ENCODE assay signal across 1 cellular context in the genomic region with DNA sequence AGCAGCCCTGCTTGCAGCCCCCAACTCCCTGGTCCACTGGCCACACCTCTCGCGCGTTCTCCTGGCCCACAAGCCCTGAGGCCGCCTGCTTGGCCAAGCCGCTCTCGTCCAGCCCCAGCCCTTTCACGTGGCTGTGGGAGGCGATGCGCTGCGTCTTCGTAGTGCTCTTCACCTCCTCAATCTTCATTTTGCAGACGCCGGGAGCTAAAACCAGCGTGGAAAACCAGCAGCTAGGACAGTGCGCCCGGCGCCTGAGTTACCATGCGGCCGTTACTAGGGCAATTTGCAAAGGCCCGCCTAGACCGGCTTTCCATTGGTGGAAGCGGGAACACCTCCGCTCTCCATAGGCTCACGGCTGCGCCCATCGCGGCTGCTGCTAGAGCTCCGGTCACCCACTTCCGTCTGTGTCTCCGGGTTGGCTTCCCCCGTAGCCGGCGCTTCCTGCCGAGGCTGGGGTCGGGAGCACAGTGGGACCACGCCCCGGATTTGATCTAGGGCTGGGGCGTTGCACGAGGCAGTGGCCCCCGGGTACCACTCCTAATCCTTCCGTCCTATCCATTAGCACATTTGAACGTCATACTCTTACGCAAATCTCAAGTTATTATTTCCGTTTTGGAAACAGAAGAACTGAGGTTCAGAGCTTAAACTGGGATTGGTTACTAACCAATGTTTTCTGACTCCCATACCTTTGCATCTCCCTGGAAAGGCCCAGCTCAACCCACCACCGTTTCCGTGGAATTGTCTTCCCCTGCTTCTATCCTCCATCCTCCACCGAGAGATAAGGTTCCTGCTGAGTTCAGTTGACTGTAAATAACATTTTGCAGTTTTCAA.
TF ChIP-seq lines count a peak whose summit lies in the region.

A gene (minus strand): TSS at position 275 of the 831 bp plus-strand sequence. CDS start 88 bp downstream, at position 187.

TF ChIP-seq in HepG2, 621 proteins besides CTCF, POLR2A, EP300 and RAD21 (continued from another document and continues in another):
- TF ChIP-seq, protein P1, sequence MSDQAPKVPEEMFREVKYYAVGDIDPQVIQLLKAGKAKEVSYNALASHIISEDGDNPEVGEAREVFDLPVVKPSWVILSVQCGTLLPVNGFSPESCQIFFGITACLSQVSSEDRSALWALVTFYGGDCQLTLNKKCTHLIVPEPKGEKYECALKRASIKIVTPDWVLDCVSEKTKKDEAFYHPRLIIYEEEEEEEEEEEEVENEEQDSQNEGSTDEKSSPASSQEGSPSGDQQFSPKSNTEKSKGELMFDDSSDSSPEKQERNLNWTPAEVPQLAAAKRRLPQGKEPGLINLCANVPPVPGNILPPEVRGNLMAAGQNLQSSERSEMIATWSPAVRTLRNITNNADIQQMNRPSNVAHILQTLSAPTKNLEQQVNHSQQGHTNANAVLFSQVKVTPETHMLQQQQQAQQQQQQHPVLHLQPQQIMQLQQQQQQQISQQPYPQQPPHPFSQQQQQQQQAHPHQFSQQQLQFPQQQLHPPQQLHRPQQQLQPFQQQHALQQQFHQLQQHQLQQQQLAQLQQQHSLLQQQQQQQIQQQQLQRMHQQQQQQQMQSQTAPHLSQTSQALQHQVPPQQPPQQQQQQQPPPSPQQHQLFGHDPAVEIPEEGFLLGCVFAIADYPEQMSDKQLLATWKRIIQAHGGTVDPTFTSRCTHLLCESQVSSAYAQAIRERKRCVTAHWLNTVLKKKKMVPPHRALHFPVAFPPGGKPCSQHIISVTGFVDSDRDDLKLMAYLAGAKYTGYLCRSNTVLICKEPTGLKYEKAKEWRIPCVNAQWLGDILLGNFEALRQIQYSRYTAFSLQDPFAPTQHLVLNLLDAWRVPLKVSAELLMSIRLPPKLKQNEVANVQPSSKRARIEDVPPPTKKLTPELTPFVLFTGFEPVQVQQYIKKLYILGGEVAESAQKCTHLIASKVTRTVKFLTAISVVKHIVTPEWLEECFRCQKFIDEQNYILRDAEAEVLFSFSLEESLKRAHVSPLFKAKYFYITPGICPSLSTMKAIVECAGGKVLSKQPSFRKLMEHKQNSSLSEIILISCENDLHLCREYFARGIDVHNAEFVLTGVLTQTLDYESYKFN (CRISPR knock-in tag; conservative IDR thresholded peaks at IDR 0.05): 0 out of 2 replicates have a peak, but pooled peaks have one; percentile 42
- TF ChIP-seq, protein P2, sequence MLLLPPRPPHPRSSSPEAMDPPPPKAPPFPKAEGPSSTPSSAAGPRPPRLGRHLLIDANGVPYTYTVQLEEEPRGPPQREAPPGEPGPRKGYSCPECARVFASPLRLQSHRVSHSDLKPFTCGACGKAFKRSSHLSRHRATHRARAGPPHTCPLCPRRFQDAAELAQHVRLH (CRISPR knock-in tag; IDR thresholded peaks at IDR 0.05; ENCODE audit: borderline replicate concordance, low read depth): peak; percentile 72; the same call in 1 of the 2 replicates
- TF ChIP-seq ZNF264 (CRISPR knock-in tag; IDR thresholded peaks at IDR 0.05) (peak; percentile 60; the same call in 1 of the 2 replicates), SOX13 (IDR thresholded peaks at IDR 0.05) (no peak), SOX13 (CRISPR knock-in tag; conservative IDR thresholded peaks at IDR 0.05 in 1 of 2, IDR thresholded peaks at IDR 0.05 in 1 of 2) (peak in 1 of 2 experiments; percentile 39; a peak in 1 of 4 replicates), ZNF225 (CRISPR knock-in tag; IDR thresholded peaks at IDR 0.05) (no peak), PCBP1 (IDR thresholded peaks at IDR 0.05; ENCODE audit: borderline replicate concordance, low read depth, low read length) (peak; percentile 76; the same call in 1 of the 2 replicates), BRD4 (CRISPR knock-in tag; IDR thresholded peaks at IDR 0.05) (peak; percentile 62; the same call in 1 of the 2 replicates), ZNF660 (CRISPR knock-in tag; IDR thresholded peaks at IDR 0.05; ENCODE audit: borderline replicate concordance, low read depth) (no peak), ZNF546 (CRISPR knock-in tag; conservative IDR thresholded peaks at IDR 0.05) (no peak), ZNF24 (IDR thresholded peaks at IDR 0.05) (peak; percentile 8; the same call in 1 of the 2 replicates), PLRG1 (conservative IDR thresholded peaks at IDR 0.05) (no peak), PPARG (CRISPR knock-in tag; conservative IDR thresholded peaks at IDR 0.05) (no peak; the same call in none of the 2 replicates), ZNF296 (CRISPR knock-in tag; conservative IDR thresholded peaks at IDR 0.05) (no peak), ZMAT3 (CRISPR knock-in tag; conservative IDR thresholded peaks at IDR 0.05) (peak; percentile 69), ZSCAN9 (CRISPR knock-in tag; IDR thresholded peaks at IDR 0.05; ENCODE audit: borderline replicate concordance) (no peak), TAF1 (CRISPR knock-in tag; IDR thresholded peaks at IDR 0.05) (peak; percentile 81), ZBTB20 (CRISPR knock-in tag; IDR thresholded peaks at IDR 0.05; ENCODE audit: borderline replicate concordance, low read depth) (0 out of 2 replicates have a peak, but pooled peaks have one; percentile 48), ZNF121 (CRISPR knock-in tag; IDR thresholded peaks at IDR 0.05) (no peak), KDM2A (CRISPR knock-in tag; IDR thresholded peaks at IDR 0.05; ENCODE audit: borderline replicate concordance, low read depth) (peak; percentile 97), ZNF354B (CRISPR knock-in tag; IDR thresholded peaks at IDR 0.05) (0 out of 2 replicates have a peak, but pooled peaks have one; percentile 31), FOXJ3 (CRISPR knock-in tag; IDR thresholded peaks at IDR 0.05; ENCODE audit: borderline replicate concordance) (peak; percentile 60; the same call in 1 of the 2 replicates), FOSL2 (CRISPR knock-in tag; IDR thresholded peaks at IDR 0.05) (peak; percentile 51), ASH2L (IDR thresholded peaks at IDR 0.05; ENCODE audit: insufficient read length, low read depth, low read length) (peak; percentile 89), NFYC (CRISPR knock-in tag; IDR thresholded peaks at IDR 0.05) (peak; percentile 98), ZNF567 (CRISPR knock-in tag; IDR thresholded peaks at IDR 0.05; ENCODE audit: borderline replicate concordance) (peak; percentile 6; the same call in 1 of the 2 replicates), PHF8 (CRISPR knock-in tag; IDR thresholded peaks at IDR 0.05) (peak; percentile 95), ZFP36 (IDR thresholded peaks at IDR 0.05; ENCODE audit: borderline replicate concordance, low read depth, low read length, partially characterized antibody) (no peak), SP5 (CRISPR knock-in tag; IDR thresholded peaks at IDR 0.05; ENCODE audit: borderline replicate concordance, low read depth) (peak; percentile 83), ZNF605 (CRISPR knock-in tag; IDR thresholded peaks at IDR 0.05) (peak; percentile 67; the same call in 1 of the 2 replicates), CBX2 (IDR thresholded peaks at IDR 0.05; ENCODE audit: low read depth, low read length) (no peak), CBX2 (CRISPR knock-in tag; IDR thresholded peaks at IDR 0.05; ENCODE audit: low read depth) (no peak)
- TF ChIP-seq, protein P3, sequence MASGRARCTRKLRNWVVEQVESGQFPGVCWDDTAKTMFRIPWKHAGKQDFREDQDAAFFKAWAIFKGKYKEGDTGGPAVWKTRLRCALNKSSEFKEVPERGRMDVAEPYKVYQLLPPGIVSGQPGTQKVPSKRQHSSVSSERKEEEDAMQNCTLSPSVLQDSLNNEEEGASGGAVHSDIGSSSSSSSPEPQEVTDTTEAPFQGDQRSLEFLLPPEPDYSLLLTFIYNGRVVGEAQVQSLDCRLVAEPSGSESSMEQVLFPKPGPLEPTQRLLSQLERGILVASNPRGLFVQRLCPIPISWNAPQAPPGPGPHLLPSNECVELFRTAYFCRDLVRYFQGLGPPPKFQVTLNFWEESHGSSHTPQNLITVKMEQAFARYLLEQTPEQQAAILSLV (CRISPR knock-in tag; IDR thresholded peaks at IDR 0.05; ENCODE audit: borderline replicate concordance): peak; percentile 66; the same call in 1 of the 2 replicates
- TF ChIP-seq, protein P4, sequence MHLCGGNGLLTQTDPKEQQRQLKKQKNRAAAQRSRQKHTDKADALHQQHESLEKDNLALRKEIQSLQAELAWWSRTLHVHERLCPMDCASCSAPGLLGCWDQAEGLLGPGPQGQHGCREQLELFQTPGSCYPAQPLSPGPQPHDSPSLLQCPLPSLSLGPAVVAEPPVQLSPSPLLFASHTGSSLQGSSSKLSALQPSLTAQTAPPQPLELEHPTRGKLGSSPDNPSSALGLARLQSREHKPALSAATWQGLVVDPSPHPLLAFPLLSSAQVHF (CRISPR knock-in tag; IDR thresholded peaks at IDR 0.05): no peak
- TF ChIP-seq, protein P5, sequence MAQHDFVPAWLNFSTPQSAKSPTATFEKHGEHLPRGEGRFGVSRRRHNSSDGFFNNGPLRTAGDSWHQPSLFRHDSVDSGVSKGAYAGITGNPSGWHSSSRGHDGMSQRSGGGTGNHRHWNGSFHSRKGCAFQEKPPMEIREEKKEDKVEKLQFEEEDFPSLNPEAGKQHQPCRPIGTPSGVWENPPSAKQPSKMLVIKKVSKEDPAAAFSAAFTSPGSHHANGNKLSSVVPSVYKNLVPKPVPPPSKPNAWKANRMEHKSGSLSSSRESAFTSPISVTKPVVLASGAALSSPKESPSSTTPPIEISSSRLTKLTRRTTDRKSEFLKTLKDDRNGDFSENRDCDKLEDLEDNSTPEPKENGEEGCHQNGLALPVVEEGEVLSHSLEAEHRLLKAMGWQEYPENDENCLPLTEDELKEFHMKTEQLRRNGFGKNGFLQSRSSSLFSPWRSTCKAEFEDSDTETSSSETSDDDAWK (CRISPR knock-in tag; IDR thresholded peaks at IDR 0.05): no peak
- TF ChIP-seq, protein P6, sequence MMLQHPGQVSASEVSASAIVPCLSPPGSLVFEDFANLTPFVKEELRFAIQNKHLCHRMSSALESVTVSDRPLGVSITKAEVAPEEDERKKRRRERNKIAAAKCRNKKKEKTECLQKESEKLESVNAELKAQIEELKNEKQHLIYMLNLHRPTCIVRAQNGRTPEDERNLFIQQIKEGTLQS (CRISPR knock-in tag; IDR thresholded peaks at IDR 0.05): no peak
- TF ChIP-seq, protein P7, sequence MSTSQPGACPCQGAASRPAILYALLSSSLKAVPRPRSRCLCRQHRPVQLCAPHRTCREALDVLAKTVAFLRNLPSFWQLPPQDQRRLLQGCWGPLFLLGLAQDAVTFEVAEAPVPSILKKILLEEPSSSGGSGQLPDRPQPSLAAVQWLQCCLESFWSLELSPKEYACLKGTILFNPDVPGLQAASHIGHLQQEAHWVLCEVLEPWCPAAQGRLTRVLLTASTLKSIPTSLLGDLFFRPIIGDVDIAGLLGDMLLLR (CRISPR knock-in tag; IDR thresholded peaks at IDR 0.05): peak; percentile 64; the same call in 1 of the 2 replicates
- TF ChIP-seq, protein P8, sequence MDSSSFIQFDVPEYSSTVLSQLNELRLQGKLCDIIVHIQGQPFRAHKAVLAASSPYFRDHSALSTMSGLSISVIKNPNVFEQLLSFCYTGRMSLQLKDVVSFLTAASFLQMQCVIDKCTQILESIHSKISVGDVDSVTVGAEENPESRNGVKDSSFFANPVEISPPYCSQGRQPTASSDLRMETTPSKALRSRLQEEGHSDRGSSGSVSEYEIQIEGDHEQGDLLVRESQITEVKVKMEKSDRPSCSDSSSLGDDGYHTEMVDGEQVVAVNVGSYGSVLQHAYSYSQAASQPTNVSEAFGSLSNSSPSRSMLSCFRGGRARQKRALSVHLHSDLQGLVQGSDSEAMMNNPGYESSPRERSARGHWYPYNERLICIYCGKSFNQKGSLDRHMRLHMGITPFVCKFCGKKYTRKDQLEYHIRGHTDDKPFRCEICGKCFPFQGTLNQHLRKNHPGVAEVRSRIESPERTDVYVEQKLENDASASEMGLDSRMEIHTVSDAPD (CRISPR knock-in tag; IDR thresholded peaks at IDR 0.05): no peak
- TF ChIP-seq, protein P9, sequence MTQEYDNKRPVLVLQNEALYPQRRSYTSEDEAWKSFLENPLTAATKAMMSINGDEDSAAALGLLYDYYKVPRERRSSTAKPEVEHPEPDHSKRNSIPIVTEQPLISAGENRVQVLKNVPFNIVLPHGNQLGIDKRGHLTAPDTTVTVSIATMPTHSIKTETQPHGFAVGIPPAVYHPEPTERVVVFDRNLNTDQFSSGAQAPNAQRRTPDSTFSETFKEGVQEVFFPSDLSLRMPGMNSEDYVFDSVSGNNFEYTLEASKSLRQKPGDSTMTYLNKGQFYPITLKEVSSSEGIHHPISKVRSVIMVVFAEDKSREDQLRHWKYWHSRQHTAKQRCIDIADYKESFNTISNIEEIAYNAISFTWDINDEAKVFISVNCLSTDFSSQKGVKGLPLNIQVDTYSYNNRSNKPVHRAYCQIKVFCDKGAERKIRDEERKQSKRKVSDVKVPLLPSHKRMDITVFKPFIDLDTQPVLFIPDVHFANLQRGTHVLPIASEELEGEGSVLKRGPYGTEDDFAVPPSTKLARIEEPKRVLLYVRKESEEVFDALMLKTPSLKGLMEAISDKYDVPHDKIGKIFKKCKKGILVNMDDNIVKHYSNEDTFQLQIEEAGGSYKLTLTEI (CRISPR knock-in tag; conservative IDR thresholded peaks at IDR 0.05): no peak
- TF ChIP-seq, protein P10, sequence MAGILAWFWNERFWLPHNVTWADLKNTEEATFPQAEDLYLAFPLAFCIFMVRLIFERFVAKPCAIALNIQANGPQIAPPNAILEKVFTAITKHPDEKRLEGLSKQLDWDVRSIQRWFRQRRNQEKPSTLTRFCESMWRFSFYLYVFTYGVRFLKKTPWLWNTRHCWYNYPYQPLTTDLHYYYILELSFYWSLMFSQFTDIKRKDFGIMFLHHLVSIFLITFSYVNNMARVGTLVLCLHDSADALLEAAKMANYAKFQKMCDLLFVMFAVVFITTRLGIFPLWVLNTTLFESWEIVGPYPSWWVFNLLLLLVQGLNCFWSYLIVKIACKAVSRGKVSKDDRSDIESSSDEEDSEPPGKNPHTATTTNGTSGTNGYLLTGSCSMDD (CRISPR knock-in tag; IDR thresholded peaks at IDR 0.05): no peak
- TF ChIP-seq, protein P11, sequence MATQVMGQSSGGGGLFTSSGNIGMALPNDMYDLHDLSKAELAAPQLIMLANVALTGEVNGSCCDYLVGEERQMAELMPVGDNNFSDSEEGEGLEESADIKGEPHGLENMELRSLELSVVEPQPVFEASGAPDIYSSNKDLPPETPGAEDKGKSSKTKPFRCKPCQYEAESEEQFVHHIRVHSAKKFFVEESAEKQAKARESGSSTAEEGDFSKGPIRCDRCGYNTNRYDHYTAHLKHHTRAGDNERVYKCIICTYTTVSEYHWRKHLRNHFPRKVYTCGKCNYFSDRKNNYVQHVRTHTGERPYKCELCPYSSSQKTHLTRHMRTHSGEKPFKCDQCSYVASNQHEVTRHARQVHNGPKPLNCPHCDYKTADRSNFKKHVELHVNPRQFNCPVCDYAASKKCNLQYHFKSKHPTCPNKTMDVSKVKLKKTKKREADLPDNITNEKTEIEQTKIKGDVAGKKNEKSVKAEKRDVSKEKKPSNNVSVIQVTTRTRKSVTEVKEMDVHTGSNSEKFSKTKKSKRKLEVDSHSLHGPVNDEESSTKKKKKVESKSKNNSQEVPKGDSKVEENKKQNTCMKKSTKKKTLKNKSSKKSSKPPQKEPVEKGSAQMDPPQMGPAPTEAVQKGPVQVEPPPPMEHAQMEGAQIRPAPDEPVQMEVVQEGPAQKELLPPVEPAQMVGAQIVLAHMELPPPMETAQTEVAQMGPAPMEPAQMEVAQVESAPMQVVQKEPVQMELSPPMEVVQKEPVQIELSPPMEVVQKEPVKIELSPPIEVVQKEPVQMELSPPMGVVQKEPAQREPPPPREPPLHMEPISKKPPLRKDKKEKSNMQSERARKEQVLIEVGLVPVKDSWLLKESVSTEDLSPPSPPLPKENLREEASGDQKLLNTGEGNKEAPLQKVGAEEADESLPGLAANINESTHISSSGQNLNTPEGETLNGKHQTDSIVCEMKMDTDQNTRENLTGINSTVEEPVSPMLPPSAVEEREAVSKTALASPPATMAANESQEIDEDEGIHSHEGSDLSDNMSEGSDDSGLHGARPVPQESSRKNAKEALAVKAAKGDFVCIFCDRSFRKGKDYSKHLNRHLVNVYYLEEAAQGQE (IDR thresholded peaks at IDR 0.05; ENCODE audit: borderline replicate concordance in 1 of 2, low read depth in 1 of 2, low read length in 2 of 2): 0 out of 4 replicates have a peak, but pooled peaks of 1 of the 2 experiments have one; percentile 30
